Comparison of ENCODE assay signal across 13 cellular contexts in genomic region chr1:180927841-180928240, GRCh38. TPM values are rescaled to one million over a fixed set of nuclear protein-coding genes. Genes with fewer than 3 reads are reported as not detected.
DNase-seq lines count a peak whose midpoint lies in the region; ATAC-seq, FAIRE-seq and TF ChIP-seq lines count a peak whose summit lies in the region.
"Had no signal": no experiment of that assay in that cellular context is flagged by ENCODE, and none has a peak within 500 bp of the region (broad histone marks: within the 10 kb centered on the region; RNA-seq: fewer than 3 reads in every experiment).

No MANE protein-coding gene starts in this region.

- FAIRE-seq in GM19239 (lab: Jason Lieb, UNC): no peak

- H3K9me3 ChIP-seq in BE2C: no peaks in the 10 kb centered on the region
- H3K9me3 ChIP-seq: left lung had no signal

- H3K27ac ChIP-seq in coronary artery: no peak overlapping the region
- H3K27ac ChIP-seq: left lung had no signal

- H3K4me3 Mint-ChIP-seq in nephron: peak overlapping the region in 1 of 3 experiments; percentile 51
- H3K4me3 Mint-ChIP-seq in chondrocyte (ENCODE audit: unreplicated experiment): no peak overlapping the region
- H3K4me3 Mint-ChIP-seq: T-helper 1 cell treated with Interleukin-12 subunit alpha and Interleukin-12 subunit beta and Interleukin-4 antibody, amounts not matched to agents 30 μg/mL and 1 μg/mL, for 36 hours had no signal

- H3K36me3 Mint-ChIP-seq in nephron (ENCODE audit: low read depth): peaks cover 3% of the 10 kb centered on the region
- peaks cover 8% of the 10 kb centered on the region for H3K36me3 Mint-ChIP-seq in chondrocyte (ENCODE audit: low read depth)

- H3K27ac Mint-ChIP-seq in nephron (peak overlapping the region; percentile 88 to 97 (median 96)), chondrocyte (ENCODE audit: unreplicated experiment) (no peak overlapping the region)
- H3K27ac Mint-ChIP-seq: T-helper 1 cell treated with Interleukin-12 subunit alpha and Interleukin-12 subunit beta and Interleukin-4 antibody, amounts not matched to agents 30 μg/mL and 1 μg/mL, for 36 hours had no signal

- H3K36me3 ChIP-seq in BE2C: no peaks in the 10 kb centered on the region
- H3K36me3 ChIP-seq: left lung had no signal

- H3K27me3 Mint-ChIP-seq in nephron (ENCODE audit: low read depth) (peaks cover 10% of the 10 kb centered on the region), chondrocyte (ENCODE audit: low read depth) (no peaks in the 10 kb centered on the region)

- no peaks in the 10 kb centered on the region for H3K27me3 ChIP-seq in BE2C
- H3K27me3 ChIP-seq: left lung had no signal

- H3K4me3 ChIP-seq in BE2C (ENCODE audit: low read depth, low read length) (no peak overlapping the region), coronary artery (no peak overlapping the region)
- H3K4me3 ChIP-seq: left lung, skin epidermis had no signal

- no peak for TF ChIP-seq CTCF in BE2C (IDR thresholded peaks at IDR 0.05; ENCODE audit: low read depth, low read length)
- no peak for TF ChIP-seq CTCF in nephron (IDR thresholded peaks at IDR 0.05; ENCODE audit: unreplicated experiment in 3 of 3)
- no peak for TF ChIP-seq CTCF in coronary artery (IDR thresholded peaks at IDR 0.05)
- no peak for TF ChIP-seq CTCF in chondrocyte (IDR thresholded peaks at IDR 0.05)

- H3K4me1 Mint-ChIP-seq in nephron: peaks cover 77% of the 10 kb centered on the region
- H3K4me1 Mint-ChIP-seq in chondrocyte (ENCODE audit: low read depth): peaks cover 39% of the 10 kb centered on the region

- peaks cover 79% of the 10 kb centered on the region for H3K4me1 ChIP-seq in BE2C
- H3K4me1 ChIP-seq: left lung had no signal

- ATAC-seq in HG03196 (IDR thresholded peaks at IDR 0.05; ENCODE audit: unreplicated experiment): no peak
- ATAC-seq: left lung had no signal

- DNase-seq in BE2C: peak; percentile 67
- peak; percentile 51 for DNase-seq in NCI-H2029 treated with DMSO at 0.1 percent for 48 hours (lab: John Stamatoyannopoulos, UW)
- DNase-seq in cerebellar nuclear complex (lab: John Stamatoyannopoulos, UW): peak; percentile 20 to 67
- DNase-seq in coronary artery (ENCODE audit: low spot score): no peak
- no peak for DNase-seq in chondrocyte (ENCODE audit: low spot score)
- no peak for DNase-seq in GM19239 (ENCODE audit: insufficient read length, low spot score)
- DNase-seq: NCI-H774; stimulated activated CD8-positive, alpha-beta memory T cell treated with anti-CD3 and anti-CD28 coated beads, Interleukin-4, amount 100 ng/mL, for 48 hours had no signal

- no peaks in the 10 kb centered on the region for H3K9me3 Mint-ChIP-seq in nephron
- H3K9me3 Mint-ChIP-seq in chondrocyte (ENCODE audit: low read depth): no peaks in the 10 kb centered on the region
- H3K9me3 Mint-ChIP-seq: T-helper 1 cell treated with Interleukin-12 subunit alpha and Interleukin-12 subunit beta and Interleukin-4 antibody, amounts not matched to agents 30 μg/mL and 1 μg/mL, for 36 hours had no signal

RNA-seq across cellular contexts. Expression of gene KIAA1614, which starts 15.1 kb away (rescaled TPM):
- polyA plus RNA-seq in BE2C (2012; ENCODE audit: insufficient read depth, insufficient read length, low read depth): 8.6 TPM
- total RNA-seq in chondrocyte: 5.3 to 8.4 TPM (median 8.2 TPM) in 3 replicates

Comparison
In these comparisons a context has a peak if more than half of its experiments do, and no peak if none do; other contexts are left out.
1. DNase-seq: peak in BE2C (single experiment), NCI-H2029 treated with DMSO at 0.1 percent for 48 hours (single experiment) and cerebellar nuclear complex (2 of 2); none in coronary artery (single experiment), chondrocyte (single experiment) and GM19239 (single experiment).